ENCODE assay signal across 2 cellular contexts in genomic region chr20:62570897-62571666, GRCh38.
TF ChIP-seq lines count a peak whose summit lies in the region.

No MANE protein-coding gene starts in this region.

TF ChIP-seq in IMR-90, 13 proteins besides CTCF, POLR2A, EP300 and RAD21 (continued from another document):
- TF ChIP-seq CHD1 (IDR thresholded peaks at IDR 0.05; ENCODE audit: low read depth, low read length) (no peak), RCOR1 (IDR thresholded peaks at IDR 0.05; ENCODE audit: insufficient replicate concordance, low read length) (no peak), BHLHE40 (IDR thresholded peaks at IDR 0.05; ENCODE audit: low read depth, low read length) (no peak), MXI1 (IDR thresholded peaks at IDR 0.05; ENCODE audit: borderline replicate concordance, low read depth, low read length) (no peak), SMC3 (IDR thresholded peaks at IDR 0.05; ENCODE audit: low read depth, low read length) (no peak), MAZ (IDR thresholded peaks at IDR 0.05; ENCODE audit: borderline replicate concordance, low read depth, low read length) (no peak), ELK1 (IDR thresholded peaks at IDR 0.05; ENCODE audit: borderline replicate concordance, low read depth, low read length) (no peak), FOS (IDR thresholded peaks at IDR 0.05; ENCODE audit: low read depth, low read length) (no peak), USF2 (IDR thresholded peaks at IDR 0.05; ENCODE audit: low read depth, low read length) (no peak)

TF ChIP-seq in SK-N-SH, 30 proteins besides CTCF, POLR2A, EP300 and RAD21 (continued from another document):
- no peak for TF ChIP-seq MAX (IDR thresholded peaks at IDR 0.05; ENCODE audit: low read depth)
- TF ChIP-seq ZBTB33 (IDR thresholded peaks at IDR 0.05; ENCODE audit: borderline replicate concordance, low read depth), result no peak
- no peak for TF ChIP-seq ELF1 (IDR thresholded peaks at IDR 0.05)
- TF ChIP-seq REST (IDR thresholded peaks at IDR 0.05; ENCODE audit: low read depth, low read length), result no peak
- no peak for TF ChIP-seq EZH2phosphoT487 (IDR thresholded peaks at IDR 0.05; ENCODE audit: borderline replicate concordance, low read depth)
- no peak for TF ChIP-seq RXRA (IDR thresholded peaks at IDR 0.05; ENCODE audit: borderline replicate concordance, low read depth)
- no peak for TF ChIP-seq FOSL2 (IDR thresholded peaks at IDR 0.05; ENCODE audit: borderline replicate concordance, low read depth)
